8 cellular contexts compared by ENCODE assay signal in the genomic region with DNA sequence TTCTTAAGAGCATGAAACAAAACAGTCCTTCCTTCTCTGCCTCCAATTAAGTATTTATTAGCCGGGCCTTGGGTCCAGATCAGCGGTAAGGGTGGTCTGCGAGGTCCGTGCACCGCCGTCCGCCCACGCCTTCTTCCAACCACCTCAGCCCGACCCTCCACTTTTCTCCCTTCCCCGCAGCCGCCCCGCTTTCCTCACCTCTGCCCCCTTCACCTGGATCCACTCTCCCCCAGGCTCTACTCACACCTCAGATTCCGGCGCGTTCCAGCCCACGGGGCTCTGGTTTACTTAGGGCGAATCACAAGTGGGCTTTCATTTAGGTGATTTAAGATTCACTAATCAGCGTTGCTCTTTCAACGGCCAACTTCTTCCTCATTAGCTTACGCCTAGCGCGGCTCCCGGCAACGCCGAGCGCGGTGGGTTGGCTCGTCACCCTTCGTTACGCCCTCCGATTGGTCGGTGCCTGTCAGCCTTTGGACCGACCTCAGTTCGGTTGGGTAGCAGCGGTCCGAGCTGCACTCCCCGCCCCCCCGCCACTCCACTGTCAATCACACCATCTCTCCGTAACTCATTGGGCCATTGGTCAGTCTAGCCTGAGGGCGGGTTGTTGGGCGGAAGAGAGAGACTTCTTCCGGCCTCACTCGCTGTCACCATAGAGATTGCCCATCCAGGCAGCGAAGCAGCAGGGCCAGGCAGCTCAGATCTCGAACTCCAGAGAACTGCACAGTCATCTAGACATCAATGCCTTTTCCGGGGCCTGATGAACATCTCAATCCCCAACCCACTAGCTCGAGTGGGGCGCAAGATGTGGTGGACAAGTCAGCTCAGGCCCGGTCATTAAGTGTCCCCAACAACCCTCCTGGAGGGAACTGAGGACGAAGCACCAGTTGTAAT. TPM values are rescaled to one million over a fixed set of nuclear protein-coding genes. Genes with fewer than 3 reads are reported as not detected.
DNase-seq lines count a peak whose midpoint lies in the region; ATAC-seq and TF ChIP-seq lines count a peak whose summit lies in the region.

TMEM218 (minus strand) TSS at position 286 of the 894 bp plus-strand sequence. CDS start 9,385 bp downstream, outside the sequence.

- H3K4me1 Mint-ChIP-seq in activated T-helper 2 cell treated with anti-CD3 and anti-CD28 coated beads, Interferon-gamma antibody, Interleukin-2, Interleukin-4, amounts not matched to agents 10 μg/mL and 5 μg/mL and 100 μg/mL, durations not matched to agents 14 hours and 24 hours and 36 hours (ENCODE audit: low read depth) = peaks cover 22% of the 10 kb centered on the region
- peaks cover 0 to 33% (median 22%) of the 10 kb centered on the region in 7 donors for H3K4me1 Mint-ChIP-seq in naive thymus-derived CD4-positive, alpha-beta T cell
- peaks cover 8 to 13% of the 10 kb centered on the region in 2 donors for H3K4me1 Mint-ChIP-seq in stimulated activated naive B cell treated with anti-CD40 and anti-IgM and Interleukin-4, amounts not matched to agents 10 μg/mL and 1 μg/mL and 100 μg/mL, for 72 hours

- intact Hi-C loops in activated T-helper 2 cell treated with anti-CD3 and anti-CD28 coated beads, Interferon-gamma antibody, Interleukin-2, Interleukin-4, amounts not matched to agents 10 μg/mL and 5 μg/mL and 100 μg/mL, durations not matched to agents 14 hours and 24 hours and 36 hours (cut with micrococcal nuclease) = loop anchor here (1.0 to 5.0 kb wide), 5 partner anchors 49 to 776 kb away; partner anchors contain the start of genes CCDC15, HYLS1, SIAE and SLC37A2
- intact Hi-C loops in naive thymus-derived CD4-positive, alpha-beta T cell (cut with micrococcal nuclease) = loop anchor here (1.0 to 5.0 kb wide), 25 partner anchors 13 to 1371 kb away; partner anchors contain the start of genes CCDC15 (in 2 of the 2), CDON (in 2 of the 2), DCPS (in 2 of the 2) and EI24 (in 2 of the 2)

- TF ChIP-seq CTCF in RWPE2 (IDR thresholded peaks at IDR 0.05; ENCODE audit: poor library complexity, severe bottlenecking) (no peak), fibroblast of lung (conservative IDR thresholded peaks at IDR 0.05 in 1 of 2, IDR thresholded peaks at IDR 0.05 in 1 of 2; ENCODE audit: low read depth in 1 of 2, low read length in 2 of 2) (no peak)

- H3K9me3 ChIP-seq in RWPE2 (ENCODE audit: severe bottlenecking) (no peaks in the 10 kb centered on the region), fibroblast of lung (ENCODE audit: control insufficient read depth, insufficient read depth, low read depth, low read length) (no peaks in the 10 kb centered on the region)
- H3K9me3 ChIP-seq in naive thymus-derived CD4-positive, alpha-beta T cell (ENCODE audit: control insufficient read depth in 2 of 3, low read length in 3 of 3) = no peaks in the 10 kb centered on the region

- DNase-seq in EH (ENCODE audit: low read depth) (peak; percentile 99), H4 (ENCODE audit: low spot score) (peak; percentile 100), LoVo (ENCODE audit: low spot score) (peak; percentile 92), RWPE2 (ENCODE audit: low spot score) (peak; percentile 98), fibroblast of lung (ENCODE audit: low read depth in 2 of 2) (peak; percentile 99)
- peak; percentile 97 for DNase-seq in activated T-helper 2 cell treated with anti-CD3 and anti-CD28 coated beads, Interferon-gamma antibody, Interleukin-2, Interleukin-4, amounts not matched to agents 10 μg/mL and 5 μg/mL and 100 μg/mL, durations not matched to agents 14 hours and 24 hours and 36 hours (ENCODE audit: low spot score)
- peak; percentile 81 to 97 (median 93) for DNase-seq in naive thymus-derived CD4-positive, alpha-beta T cell
- DNase-seq in stimulated activated naive B cell treated with anti-CD40 and anti-IgM and Interleukin-4, amounts not matched to agents 10 μg/mL and 1 μg/mL and 100 μg/mL, for 72 hours = peak; percentile 98

- H4K20me1 ChIP-seq in fibroblast of lung (ENCODE audit: control insufficient read depth, extremely low read depth, insufficient read depth, low read length) = no peaks in the 10 kb centered on the region

- peak within 1 kb of the TSS; percentile 75 for H3K9ac ChIP-seq in fibroblast of lung (ENCODE audit: insufficient read depth, low read length)

- peak; percentile 98 for ATAC-seq in RWPE2 (ENCODE audit: low read depth)
- ATAC-seq in naive thymus-derived CD4-positive, alpha-beta T cell = peak; percentile 97
- ATAC-seq in stimulated activated naive B cell treated with anti-CD40 and anti-IgM and Interleukin-4, amounts not matched to agents 10 μg/mL and 1 μg/mL and 100 μg/mL, for 72 hours (replicated peaks) = peak; percentile 97 to 98

- POLR2A ChIA-PET in naive thymus-derived CD4-positive, alpha-beta T cell (lab: Charles Lee) = interaction anchor here (0.7 to 2.7 kb wide), 14 partner anchors 12 to 792 kb away, joined by 3 to 18 read pairs (median 4); partner anchors contain the start of genes CCDC15, PUS3, SIAE and SPA17

- H3K4me3 ChIP-seq in RWPE2 (ENCODE audit: severe bottlenecking) = peak within 1 kb of the TSS; percentile 48
- peak within 1 kb of the TSS; percentile 74 to 97 (median 81) for H3K4me3 ChIP-seq in fibroblast of lung (replicated peaks in 1 of 4; ENCODE audit: control extremely low read depth in 1 of 4, insufficient read depth in 1 of 4, low read depth in 3 of 4, low read length in 4 of 4)
- peak within 1 kb of the TSS; percentile 81 for H3K4me3 ChIP-seq in naive thymus-derived CD4-positive, alpha-beta T cell (ENCODE audit: low read length)

- peaks cover 10% of the 10 kb centered on the region for H3K4me1 ChIP-seq in RWPE2 (ENCODE audit: insufficient read depth, poor library complexity, severe bottlenecking)
- peaks cover 2% of the 10 kb centered on the region for H3K4me1 ChIP-seq in fibroblast of lung (ENCODE audit: control insufficient read depth, extremely low read depth, insufficient read depth, low read length)
- H3K4me1 ChIP-seq in naive thymus-derived CD4-positive, alpha-beta T cell (ENCODE audit: control insufficient read depth in 2 of 2, insufficient read depth in 2 of 2, low read length in 2 of 2) = peaks cover 0 to 8% of the 10 kb centered on the region in 2 donors

- H3K9me3 Mint-ChIP-seq in activated T-helper 2 cell treated with anti-CD3 and anti-CD28 coated beads, Interferon-gamma antibody, Interleukin-2, Interleukin-4, amounts not matched to agents 10 μg/mL and 5 μg/mL and 100 μg/mL, durations not matched to agents 14 hours and 24 hours and 36 hours = peaks cover 12% of the 10 kb centered on the region
- H3K9me3 Mint-ChIP-seq in naive thymus-derived CD4-positive, alpha-beta T cell = peaks cover 0 to 7% (median 0%) of the 10 kb centered on the region in 11 donors
- H3K9me3 Mint-ChIP-seq in stimulated activated naive B cell treated with anti-CD40 and anti-IgM and Interleukin-4, amounts not matched to agents 10 μg/mL and 1 μg/mL and 100 μg/mL, for 72 hours = peaks cover 4 to 5% of the 10 kb centered on the region in 2 donors

- peaks cover 5% of the 10 kb centered on the region for H3K79me2 ChIP-seq in fibroblast of lung (ENCODE audit: control insufficient read depth, insufficient read depth, low read length)

- H3K27me3 ChIP-seq in RWPE2 (ENCODE audit: insufficient read depth, poor library complexity, severe bottlenecking) (no peaks in the 10 kb centered on the region), fibroblast of lung (ENCODE audit: control insufficient read depth, insufficient read depth, low read length) (no peaks in the 10 kb centered on the region)
- H3K27me3 ChIP-seq in naive thymus-derived CD4-positive, alpha-beta T cell (ENCODE audit: control insufficient read depth in 2 of 2, insufficient read depth in 2 of 2, low read length in 2 of 2) = no peaks in the 10 kb centered on the region

- peak within 1 kb of the TSS; percentile 100 for H3K4me3 Mint-ChIP-seq in activated T-helper 2 cell treated with anti-CD3 and anti-CD28 coated beads, Interferon-gamma antibody, Interleukin-2, Interleukin-4, amounts not matched to agents 10 μg/mL and 5 μg/mL and 100 μg/mL, durations not matched to agents 14 hours and 24 hours and 36 hours (ENCODE audit: low read depth)
- peak within 1 kb of the TSS; percentile 91 to 100 (median 96) for H3K4me3 Mint-ChIP-seq in naive thymus-derived CD4-positive, alpha-beta T cell
- peak within 1 kb of the TSS; percentile 90 to 100 for H3K4me3 Mint-ChIP-seq in stimulated activated naive B cell treated with anti-CD40 and anti-IgM and Interleukin-4, amounts not matched to agents 10 μg/mL and 1 μg/mL and 100 μg/mL, for 72 hours

- H2AFZ ChIP-seq in fibroblast of lung (ENCODE audit: low read length) = peak within 1 kb of the TSS; percentile 92

- peaks cover 16% of the 10 kb centered on the region for H3K36me3 Mint-ChIP-seq in activated T-helper 2 cell treated with anti-CD3 and anti-CD28 coated beads, Interferon-gamma antibody, Interleukin-2, Interleukin-4, amounts not matched to agents 10 μg/mL and 5 μg/mL and 100 μg/mL, durations not matched to agents 14 hours and 24 hours and 36 hours (ENCODE audit: low read depth)
- peaks cover 0 to 8% (median 5%) of the 10 kb centered on the region in 5 donors for H3K36me3 Mint-ChIP-seq in naive thymus-derived CD4-positive, alpha-beta T cell
- peaks cover 7 to 11% of the 10 kb centered on the region in 2 donors for H3K36me3 Mint-ChIP-seq in stimulated activated naive B cell treated with anti-CD40 and anti-IgM and Interleukin-4, amounts not matched to agents 10 μg/mL and 1 μg/mL and 100 μg/mL, for 72 hours

- CTCF ChIA-PET in naive thymus-derived CD4-positive, alpha-beta T cell (lab: Charles Lee) = interaction anchor here (0.7 to 1.5 kb wide), 3 partner anchors 10 to 158 kb away, joined by 3 to 6 read pairs (median 3); partner anchors contain the start of gene CCDC15

- peak within 1 kb of the TSS; percentile 87 for H3K4me2 ChIP-seq in fibroblast of lung (ENCODE audit: extremely low read depth, insufficient read depth, low read length)

- peaks cover 6% of the 10 kb centered on the region for H3K27me3 Mint-ChIP-seq in activated T-helper 2 cell treated with anti-CD3 and anti-CD28 coated beads, Interferon-gamma antibody, Interleukin-2, Interleukin-4, amounts not matched to agents 10 μg/mL and 5 μg/mL and 100 μg/mL, durations not matched to agents 14 hours and 24 hours and 36 hours (ENCODE audit: low read depth)
- H3K27me3 Mint-ChIP-seq in naive thymus-derived CD4-positive, alpha-beta T cell = peaks cover 0 to 2% (median 0%) of the 10 kb centered on the region in 5 donors
- H3K27me3 Mint-ChIP-seq in stimulated activated naive B cell treated with anti-CD40 and anti-IgM and Interleukin-4, amounts not matched to agents 10 μg/mL and 1 μg/mL and 100 μg/mL, for 72 hours = peaks cover under 1 to 12% of the 10 kb centered on the region in 2 donors

- H3K27ac ChIP-seq in RWPE2 (ENCODE audit: poor library complexity, severe bottlenecking) (peak within 1 kb of the TSS; percentile 55), fibroblast of lung (ENCODE audit: insufficient read depth, low read length) (peak within 1 kb of the TSS; percentile 76)
- peak within 1 kb of the TSS; percentile 77 for H3K27ac ChIP-seq in naive thymus-derived CD4-positive, alpha-beta T cell (ENCODE audit: low read depth, low read length)

- peaks cover 12% of the 10 kb centered on the region for H3K36me3 ChIP-seq in RWPE2 (ENCODE audit: low read depth)
- H3K36me3 ChIP-seq in fibroblast of lung (ENCODE audit: control insufficient read depth, insufficient read depth, low read length) = no peaks in the 10 kb centered on the region
- no peaks in the 10 kb centered on the region for H3K36me3 ChIP-seq in naive thymus-derived CD4-positive, alpha-beta T cell (ENCODE audit: control insufficient read depth in 2 of 3, insufficient read depth in 3 of 3, low read length in 3 of 3)

- H3K27ac Mint-ChIP-seq in activated T-helper 2 cell treated with anti-CD3 and anti-CD28 coated beads, Interferon-gamma antibody, Interleukin-2, Interleukin-4, amounts not matched to agents 10 μg/mL and 5 μg/mL and 100 μg/mL, durations not matched to agents 14 hours and 24 hours and 36 hours = peak within 1 kb of the TSS; percentile 100
- H3K27ac Mint-ChIP-seq in naive thymus-derived CD4-positive, alpha-beta T cell = peak within 1 kb of the TSS; percentile 91 to 97 (median 94)
- H3K27ac Mint-ChIP-seq in stimulated activated naive B cell treated with anti-CD40 and anti-IgM and Interleukin-4, amounts not matched to agents 10 μg/mL and 1 μg/mL and 100 μg/mL, for 72 hours = peak within 1 kb of the TSS; percentile 94

RNA-seq across cellular contexts. Expression of gene TMEM218, which starts in this region (rescaled TPM):
- 34.3 and 38.1 TPM in 2 replicates for total RNA-seq in H4 (2014; rRNA removed; shearing (Covaris generic))
- 17.9 and 18.1 TPM in 2 replicates for total RNA-seq in activated T-helper 2 cell treated with anti-CD3 and anti-CD28 coated beads, Interferon-gamma antibody, Interleukin-2, Interleukin-4, amounts not matched to agents 10 μg/mL and 5 μg/mL and 100 μg/mL, durations not matched to agents 14 hours and 24 hours and 36 hours
- total RNA-seq in fibroblast of lung = 28.0 and 31.9 TPM in 2 replicates
- 33.9 and 34.8 TPM in 2 replicates for polyA plus RNA-seq in fibroblast of lung
- 19.1 and 19.3 TPM in 2 replicates for polyA plus RNA-seq in fibroblast of lung (2012)
- polyA minus RNA-seq in fibroblast of lung (ENCODE audit: low replicate concordance) = 14.9 and 15.6 TPM in 2 replicates
- total RNA-seq in naive thymus-derived CD4-positive, alpha-beta T cell = 10 to 100 TPM; 10.2 to 18.5 (median 13.9) TPM
- polyA plus RNA-seq in naive thymus-derived CD4-positive, alpha-beta T cell = 10 to 100 TPM; 34.5 to 36.1 TPM

Comparison
In these comparisons a context has a peak if more than half of its experiments do, and no peak if none do; other contexts are left out.
1. Peak in every context shown above with its lines: DNase-seq, ATAC-seq, H3K4me3 ChIP-seq and H3K27ac ChIP-seq.